Comparison of ENCODE assay signal across 16 cellular contexts in the genomic region with DNA sequence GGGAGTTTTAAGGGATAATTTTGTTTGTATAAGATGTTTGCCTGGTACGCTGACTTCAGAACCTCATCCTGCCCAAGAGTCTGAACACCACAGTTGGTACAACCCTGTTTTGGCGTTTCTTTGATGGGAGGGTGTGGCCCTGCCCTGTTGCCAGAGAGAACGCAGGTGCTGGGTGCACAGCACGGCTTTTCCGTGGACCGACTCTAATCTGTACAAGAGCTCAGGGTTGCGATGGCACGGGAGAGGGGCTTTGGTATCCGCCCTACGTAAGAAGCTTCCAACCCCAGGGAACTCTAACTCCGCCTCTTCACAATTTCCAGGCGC. TPM values are rescaled to one million over a fixed set of nuclear protein-coding genes. Genes with fewer than 3 reads are reported as not detected.
DNase-seq lines count a peak whose midpoint lies in the region; ATAC-seq and TF ChIP-seq lines count a peak whose summit lies in the region.
"Had no signal": no experiment of that assay in that cellular context is flagged by ENCODE, and none has a peak within 500 bp of the region (broad histone marks: within the 10 kb centered on the region; RNA-seq: fewer than 3 reads in every experiment).

No MANE protein-coding gene starts in this region.

- H3K4me1 ChIP-seq in psoas muscle = no peaks in the 10 kb centered on the region
- H3K4me1 ChIP-seq in esophagus muscularis mucosa = peaks cover 19 to 25% (median 20%) of the 10 kb centered on the region in 4 donors

- peak overlapping the region; percentile 17 for H3K4me3 Mint-ChIP-seq in activated CD4-positive, alpha-beta T cell treated with anti-CD3 and anti-CD28 coated beads, Interleukin-2, amount 10 ng/mL, durations not matched to agents 24 days and 14 days
- peak overlapping the region; percentile 89 for H3K4me3 Mint-ChIP-seq in glutamatergic neuron (ENCODE audit: unreplicated experiment)

- whole genome bisulfite sequencing in psoas muscle, 3 donors = 9% methylated on average over 12 of the region's 12 CpGs
- 17% methylated on average over 11 of the region's 12 CpGs for WGBS in esophagus muscularis mucosa

- no peak for DNase-seq in activated CD4-positive, alpha-beta T cell treated with anti-CD3 and anti-CD28 coated beads, Interleukin-2, amount 10 ng/mL, durations not matched to agents 24 days and 14 days
- no peak for DNase-seq in activated CD4-positive, alpha-beta T cell treated with anti-CD3 and anti-CD28 coated beads for 48 hours
- DNase-seq in NCI-H82 treated with DMSO at 0.1 percent for 48 hours (lab: John Stamatoyannopoulos, UW; ENCODE audit: unreplicated experiment) (peak; percentile 53), glutamatergic neuron (no peak), psoas muscle (no peak), midbrain (lab: John Stamatoyannopoulos, UW) (no peak), esophagus muscularis mucosa (ENCODE audit: extremely low spot score) (no peak)
- DNase-seq: activated CD8-positive, alpha-beta memory T cell treated with anti-CD3 and anti-CD28 coated beads, Interleukin-2, amount 50 U/mL, for 4 hours; amniotic stem cell; left colon; MV-4-11; NCI-H446 treated with DMSO at 0.1 percent for 48 hours; Right ventricle myocardium superior had no signal

- peaks cover 76% of the 10 kb centered on the region for H3K27me3 Mint-ChIP-seq in activated CD4-positive, alpha-beta T cell treated with anti-CD3 and anti-CD28 coated beads, Interleukin-2, amount 10 ng/mL, durations not matched to agents 24 days and 14 days
- peaks cover 22% of the 10 kb centered on the region for H3K27me3 Mint-ChIP-seq in glutamatergic neuron (ENCODE audit: unreplicated experiment)

- TF ChIP-seq CTCF in glutamatergic neuron (IDR thresholded peaks at IDR 0.05; ENCODE audit: partially characterized antibody, unreplicated experiment) = no peak
- TF ChIP-seq CTCF in psoas muscle (IDR thresholded peaks at IDR 0.05) = no peak
- TF ChIP-seq CTCF in esophagus muscularis mucosa (IDR thresholded peaks at IDR 0.05) = no peak

- no peak overlapping the region for H3K27ac Mint-ChIP-seq in activated CD4-positive, alpha-beta T cell treated with anti-CD3 and anti-CD28 coated beads, Interleukin-2, amount 10 ng/mL, durations not matched to agents 24 days and 14 days
- no peak overlapping the region for H3K27ac Mint-ChIP-seq in glutamatergic neuron (ENCODE audit: unreplicated experiment)

- no peak for ATAC-seq in psoas muscle
- ATAC-seq in GM21423 (IDR thresholded peaks at IDR 0.05; ENCODE audit: unreplicated experiment) = no peak

- no peaks in the 10 kb centered on the region for H3K36me3 ChIP-seq in psoas muscle (ENCODE audit: insufficient read depth in 1 of 2, low read depth in 1 of 2)
- no peaks in the 10 kb centered on the region for H3K36me3 ChIP-seq in esophagus muscularis mucosa
- H3K36me3 ChIP-seq: neutrophil had no signal

- intact Hi-C loops in activated CD4-positive, alpha-beta T cell treated with anti-CD3 and anti-CD28 coated beads, Interleukin-2, amount 10 ng/mL, durations not matched to agents 24 days and 14 days (cut with micrococcal nuclease) = no loop called here
- intact Hi-C loops in psoas muscle (cut with DNase I) = no loop called here
- intact Hi-C loops in esophagus muscularis mucosa (cut with DNase I) = no loop called here

- H3K4me3 ChIP-seq in psoas muscle (peak overlapping the region; percentile 22), esophagus muscularis mucosa (no peak overlapping the region)

- H3K27ac ChIP-seq in psoas muscle (no peak overlapping the region), esophagus muscularis mucosa (replicated peaks in 1 of 4) (no peak overlapping the region)
- H3K27ac ChIP-seq: neutrophil had no signal

- H3K27me3 ChIP-seq in psoas muscle (ENCODE audit: insufficient read depth in 3 of 3, low read length in 2 of 3) = peaks cover 0 to 90% (median 20%) of the 10 kb centered on the region in 3 donors
- peaks cover 0 to 95% (median 19%) of the 10 kb centered on the region in 4 donors for H3K27me3 ChIP-seq in esophagus muscularis mucosa

- H3K36me3 Mint-ChIP-seq in activated CD4-positive, alpha-beta T cell treated with anti-CD3 and anti-CD28 coated beads, Interleukin-2, amount 10 ng/mL, durations not matched to agents 24 days and 14 days (ENCODE audit: low read depth) = no peaks in the 10 kb centered on the region
- H3K36me3 Mint-ChIP-seq in glutamatergic neuron (ENCODE audit: unreplicated experiment) = no peaks in the 10 kb centered on the region

- no peaks in the 10 kb centered on the region for H3K9me3 Mint-ChIP-seq in activated CD4-positive, alpha-beta T cell treated with anti-CD3 and anti-CD28 coated beads, Interleukin-2, amount 10 ng/mL, durations not matched to agents 24 days and 14 days
- peaks cover 4% of the 10 kb centered on the region for H3K9me3 Mint-ChIP-seq in glutamatergic neuron (ENCODE audit: unreplicated experiment)

- H3K4me1 Mint-ChIP-seq in activated CD4-positive, alpha-beta T cell treated with anti-CD3 and anti-CD28 coated beads, Interleukin-2, amount 10 ng/mL, durations not matched to agents 24 days and 14 days = peaks cover 13% of the 10 kb centered on the region
- peaks cover 8% of the 10 kb centered on the region for H3K4me1 Mint-ChIP-seq in glutamatergic neuron (ENCODE audit: low read depth, unreplicated experiment)

- no peak for TF ChIP-seq EP300 in esophagus muscularis mucosa (IDR thresholded peaks at IDR 0.05)

- no peak for TF ChIP-seq POLR2A in esophagus muscularis mucosa (IDR thresholded peaks at IDR 0.05; ENCODE audit: low read depth)

- no peaks in the 10 kb centered on the region for H3K9me3 ChIP-seq in psoas muscle
- no peaks in the 10 kb centered on the region for H3K9me3 ChIP-seq in esophagus muscularis mucosa
- H3K9me3 ChIP-seq: neutrophil had no signal

RNA-seq across cellular contexts. Expression of gene CYP24A1, which starts 1.3 kb away (rescaled TPM):
- total RNA-seq in activated CD4-positive, alpha-beta T cell treated with anti-CD3 and anti-CD28 coated beads, Interleukin-2, amount 10 ng/mL, durations not matched to agents 24 days and 14 days = not detected in 2 replicates
- not detected for total RNA-seq in glutamatergic neuron (ENCODE audit: unreplicated experiment)
- total RNA-seq in psoas muscle = not detected
- polyA plus RNA-seq in psoas muscle = under 1 TPM in 1 of 3 donors, not detected in 2; 0.03 TPM
- not detected for total RNA-seq in esophagus muscularis mucosa
- total RNA-seq: dermis blood vessel endothelial cell, left colon, Right ventricle myocardium superior had no signal

RNA-seq across cellular contexts. Expression of gene PFDN4, which starts 35.4 kb away (rescaled TPM):
- 72.2 and 80.5 TPM in 2 replicates for total RNA-seq in activated CD4-positive, alpha-beta T cell treated with anti-CD3 and anti-CD28 coated beads, Interleukin-2, amount 10 ng/mL, durations not matched to agents 24 days and 14 days
- total RNA-seq in glutamatergic neuron (ENCODE audit: unreplicated experiment) = 51.6 TPM
- total RNA-seq in psoas muscle = 10 to 100 TPM; 15.8 to 26.3 (median 18.9) TPM
- polyA plus RNA-seq in psoas muscle = 10 to 100 TPM; 45.8 to 77.5 (median 72.9) TPM
- 10 to 100 TPM; 43.2 to 96.8 (median 58.7) TPM for total RNA-seq in esophagus muscularis mucosa
